24 cellular contexts compared by ENCODE assay signal in genomic region chr13:77034883-77035282, GRCh38. TPM values are rescaled to one million over a fixed set of nuclear protein-coding genes. Genes with fewer than 3 reads are reported as not detected.
DNase-seq lines count a peak whose midpoint lies in the region; ATAC-seq, FAIRE-seq and TF ChIP-seq lines count a peak whose summit lies in the region.
"Had no signal": no experiment of that assay in that cellular context is flagged by ENCODE, and none has a peak within 500 bp of the region (broad histone marks: within the 10 kb centered on the region; RNA-seq: fewer than 3 reads in every experiment).

No MANE protein-coding gene starts in this region.

- POLR2A ChIA-PET in activated CD4-positive, alpha-beta memory T cell treated with anti-CD3 and anti-CD28 coated beads, Interleukin-2, amount 10 ng/mL, durations not matched to agents 7 days and 5 days (lab: Charles Lee): interaction anchor here (2.4 kb wide), 1 partner anchor 8 kb away, joined by 14 read pairs; the partner anchor contains the start of gene FBXL3

- no peak overlapping the region for H3K27ac ChIP-seq in foreskin keratinocyte
- H3K27ac ChIP-seq in substantia nigra (ENCODE audit: low read depth, low read length, poor library complexity, severe bottlenecking): no peak overlapping the region
- H3K27ac ChIP-seq: HL-60, parathyroid adenoma, SK-N-MC, skin epidermis, thoracic aorta had no signal

- ATAC-seq in foreskin keratinocyte: peak; percentile 82

- TF ChIP-seq POLR2A in H54 (IDR thresholded peaks at IDR 0.05; ENCODE audit: low read depth, low read length): no peak

- H3K4me1 Mint-ChIP-seq in immature natural killer cell: no peaks in the 10 kb centered on the region
- H3K4me1 Mint-ChIP-seq in activated CD4-positive, alpha-beta memory T cell treated with anti-CD3 and anti-CD28 coated beads, Interleukin-2, amount 10 ng/mL, durations not matched to agents 7 days and 5 days: peaks cover 1% of the 10 kb centered on the region
- H3K4me1 Mint-ChIP-seq: B cell had no signal

- TF ChIP-seq CTCF in AG09309 (IDR thresholded peaks at IDR 0.05; ENCODE audit: control insufficient read depth, insufficient read depth, low read depth, low read length, missing control alignments) (no peak), foreskin keratinocyte (conservative IDR thresholded peaks at IDR 0.05) (no peak)

- FAIRE-seq in H54 (lab: Jason Lieb, UNC): peak; percentile 81

- CTCF ChIA-PET in activated CD4-positive, alpha-beta memory T cell treated with anti-CD3 and anti-CD28 coated beads, Interleukin-2, amount 10 ng/mL, durations not matched to agents 7 days and 5 days (lab: Charles Lee): no interaction called here

- peaks cover 0 to 7% (median 0%) of the 10 kb centered on the region in 3 donors for H3K36me3 Mint-ChIP-seq in immature natural killer cell
- H3K36me3 Mint-ChIP-seq in activated CD4-positive, alpha-beta memory T cell treated with anti-CD3 and anti-CD28 coated beads, Interleukin-2, amount 10 ng/mL, durations not matched to agents 7 days and 5 days (ENCODE audit: low read depth): peaks cover under 1% of the 10 kb centered on the region

- no peak overlapping the region for H3K4me3 ChIP-seq in AG09309 (ENCODE audit: control insufficient read depth, low read depth, low read length)
- H3K4me3 ChIP-seq: SK-N-MC, skin epidermis, thoracic aorta had no signal

- peak; percentile 34 for DNase-seq in AG09309 (ENCODE audit: low read depth)
- peak; percentile 30 for DNase-seq in H54 (ENCODE audit: insufficient read length, low spot score)
- DNase-seq in amniotic epithelial cell (ENCODE audit: low read depth): peak; percentile 73
- DNase-seq in foreskin keratinocyte: peak; percentile 4 to 52
- DNase-seq in immature natural killer cell: no peak
- no peak for DNase-seq in substantia nigra (lab: John Stamatoyannopoulos, UW)
- no peak for DNase-seq in activated CD4-positive, CD25-positive, alpha-beta regulatory T cell (lab: John Stamatoyannopoulos, UW)
- no peak for DNase-seq in activated CD4-positive, alpha-beta memory T cell treated with anti-CD3 and anti-CD28 coated beads, Interleukin-2, amount 10 ng/mL, durations not matched to agents 7 days and 5 days
- DNase-seq: activated CD4-positive, alpha-beta T cell treated with anti-CD3 and anti-CD28 coated beads for 4 hours; activated naive CD4-positive, alpha-beta T cell treated with anti-CD3 and anti-CD28 coated beads, Interleukin-2, amount 50 U/mL, for 16 hours; effector CD4-positive, alpha-beta T cell; foreskin melanocyte; NCI-H1105 treated with DMSO at 0.1 percent for 48 hours; NCI-H2171; NCI-H748 treated with DMSO at 0.1 percent for 48 hours; OCI-M1; stimulated activated CD4-positive, alpha-beta T cell treated with anti-CD3 and anti-CD28 coated beads, Interleukin-4, amount 100 ng/mL, for 24 hours; T-helper 9 cell had no signal

- peaks cover 0 to 2% (median 2%) of the 10 kb centered on the region in 3 donors for H3K27me3 Mint-ChIP-seq in immature natural killer cell (ENCODE audit: low read depth in 3 of 3)
- no peaks in the 10 kb centered on the region for H3K27me3 Mint-ChIP-seq in activated CD4-positive, alpha-beta memory T cell treated with anti-CD3 and anti-CD28 coated beads, Interleukin-2, amount 10 ng/mL, durations not matched to agents 7 days and 5 days
- H3K27me3 Mint-ChIP-seq: B cell had no signal

- no peaks in the 10 kb centered on the region for H3K9me3 Mint-ChIP-seq in immature natural killer cell
- peaks cover 2% of the 10 kb centered on the region for H3K9me3 Mint-ChIP-seq in activated CD4-positive, alpha-beta memory T cell treated with anti-CD3 and anti-CD28 coated beads, Interleukin-2, amount 10 ng/mL, durations not matched to agents 7 days and 5 days

- H3K4me3 Mint-ChIP-seq in immature natural killer cell: no peak overlapping the region
- H3K4me3 Mint-ChIP-seq in activated CD4-positive, alpha-beta memory T cell treated with anti-CD3 and anti-CD28 coated beads, Interleukin-2, amount 10 ng/mL, durations not matched to agents 7 days and 5 days: no peak overlapping the region
- H3K4me3 Mint-ChIP-seq: B cell had no signal

- H3K27me3 ChIP-seq in foreskin keratinocyte: no peaks in the 10 kb centered on the region

- peaks cover 3% of the 10 kb centered on the region for H3K4me1 ChIP-seq in foreskin keratinocyte
- H3K4me1 ChIP-seq: parathyroid adenoma had no signal

- no peak overlapping the region for H3K27ac Mint-ChIP-seq in immature natural killer cell
- no peak overlapping the region for H3K27ac Mint-ChIP-seq in activated CD4-positive, alpha-beta memory T cell treated with anti-CD3 and anti-CD28 coated beads, Interleukin-2, amount 10 ng/mL, durations not matched to agents 7 days and 5 days
- H3K27ac Mint-ChIP-seq: B cell had no signal

RNA-seq across cellular contexts. Expression of gene FBXL3, which starts 7.9 kb away (rescaled TPM):
- 29.2 and 29.7 TPM in 2 replicates for total RNA-seq in foreskin keratinocyte
- 7.9 and 9.6 TPM in 2 replicates for polyA plus RNA-seq in foreskin keratinocyte
- polyA plus RNA-seq in immature natural killer cell: 10 to 100 TPM; 22.2 to 39.4 (median 28.3) TPM
- 10 to 100 TPM; 38.6 to 43.3 TPM for total RNA-seq in activated CD4-positive, alpha-beta memory T cell treated with anti-CD3 and anti-CD28 coated beads, Interleukin-2, amount 10 ng/mL, durations not matched to agents 7 days and 5 days

RNA-seq across cellular contexts. Expression of gene CLN5, which starts 43.0 kb away (rescaled TPM):
- 22.7 and 23.8 TPM in 2 replicates for total RNA-seq in foreskin keratinocyte
- 14.2 and 18.6 TPM in 2 replicates for polyA plus RNA-seq in foreskin keratinocyte
- polyA plus RNA-seq in immature natural killer cell: 1 to 10 TPM; 3.2 to 7.4 (median 7.0) TPM
- total RNA-seq in activated CD4-positive, alpha-beta memory T cell treated with anti-CD3 and anti-CD28 coated beads, Interleukin-2, amount 10 ng/mL, durations not matched to agents 7 days and 5 days: 10 to 100 TPM; 13.0 to 15.6 TPM

Comparison
In these comparisons a context has a peak if more than half of its experiments do, and no peak if none do; other contexts are left out.
1. DNase-seq: peak in AG09309 (single experiment), H54 (single experiment), amniotic epithelial cell (single experiment) and foreskin keratinocyte (2 of 2); none in immature natural killer cell (0 of 3), substantia nigra (0 of 49), activated CD4-positive, CD25-positive, alpha-beta regulatory T cell (0 of 4) and activated CD4-positive, alpha-beta memory T cell treated with anti-CD3 and anti-CD28 coated beads, Interleukin-2, amount 10 ng/mL, durations not matched to agents 7 days and 5 days (single experiment).